In genomic region chr9:105670775-105671174, GRCh38 we compare ENCODE assay signal across 27 cellular contexts. TPM values are rescaled to one million over a fixed set of nuclear protein-coding genes. Genes with fewer than 3 reads are reported as not detected.
"Had no signal": no experiment of that assay in that cellular context is flagged by ENCODE, and none has a peak within 500 bp of the region (broad histone marks: within the 10 kb centered on the region; RNA-seq: fewer than 3 reads in every experiment).

No MANE protein-coding gene starts in this region.

- ATAC-seq: Panc1, PC-3, T-cell had no signal

- H3K9me3 ChIP-seq: SK-N-SH had no signal

- H3K27ac ChIP-seq: RWPE1 had no signal

- DNase-seq: IMR-90; Kasumi-1; KG1; MM.1S; NCI-H1092 treated with DMSO at 0.1 percent for 48 hours; NCI-H1417 treated with DMSO at 0.1 percent for 48 hours; NCI-H146; NCI-H187 treated with DMSO at 0.1 percent for 48 hours; NCI-H2029 treated with DMSO at 0.1 percent for 48 hours; NCI-H2107; NCI-H2227 treated with DMSO at 0.1 percent for 48 hours; NCI-H524; NCI-H526 treated with DMSO at 0.1 percent for 48 hours; NCI-H748 treated with DMSO at 0.1 percent for 48 hours; NK-92 treated with Interleukin-12 subunit alpha and Interleukin-12 subunit beta, amount 100 ng/mL, for 24 hours; PC-3; SHP77; SK-N-SH; SW 1271; T-cell had no signal

RNA-seq across cellular contexts. Expression of gene TAL2, which starts 8.5 kb away (rescaled TPM):
- total RNA-seq: HT-29, IMR-90, M059J, NCI-H460, OCI-LY7, PC-3, SK-MEL-5, T-cell had no signal
